Comparison of ENCODE assay signal across 8 cellular contexts in genomic region chr18:77055429-77056310, GRCh38.
A peak's percentile ranks its signal among the peaks of the same experiment; 100 is the strongest.
DNase-seq lines count a peak whose midpoint lies in the region; ATAC-seq and TF ChIP-seq lines count a peak whose summit lies in the region.

No MANE protein-coding gene starts in this region.

- POLR2A ChIA-PET in naive thymus-derived CD8-positive, alpha-beta T cell (lab: Charles Lee), result interaction anchor here (0.6 to 3.4 kb wide), 14 partner anchors 7 to 235 kb away, joined by 3 to 21 read pairs (median 5); partner anchors contain the start of gene MBP

- DNase-seq in CD1c-positive myeloid dendritic cell (ENCODE audit: extremely low spot score) (peak; percentile 63), KBM-7 (peak; percentile 33), choroid plexus epithelial cell (ENCODE audit: low read depth) (peak; percentile 40), HT-29 (ENCODE audit: low spot score) (no peak), NCI-H82 (lab: John Stamatoyannopoulos, UW) (no peak), epidermal melanocyte (ENCODE audit: insufficient read length, low spot score) (no peak), activated gamma-delta T cell (lab: John Stamatoyannopoulos, UW) (no peak)
- peak in 1 of 10 donors; percentile 36 for DNase-seq in naive thymus-derived CD8-positive, alpha-beta T cell

- H3K27me3 Mint-ChIP-seq in naive thymus-derived CD8-positive, alpha-beta T cell, result no peaks in the 10 kb centered on the region

- peak; percentile 6 to 17 for ATAC-seq in naive thymus-derived CD8-positive, alpha-beta T cell

- H3K4me3 ChIP-seq in choroid plexus epithelial cell (ENCODE audit: low read depth, low read length), result no peak overlapping the region

- no peak for TF ChIP-seq CTCF in choroid plexus epithelial cell (conservative IDR thresholded peaks at IDR 0.05; ENCODE audit: low read depth, low read length)

- peaks cover 0 to 13% (median 1%) of the 10 kb centered on the region in 3 donors for H3K36me3 Mint-ChIP-seq in naive thymus-derived CD8-positive, alpha-beta T cell

- H3K9me3 Mint-ChIP-seq in naive thymus-derived CD8-positive, alpha-beta T cell, result no peaks in the 10 kb centered on the region

- peak overlapping the region; percentile 59 to 90 (median 76) for H3K4me3 Mint-ChIP-seq in naive thymus-derived CD8-positive, alpha-beta T cell

- H3K4me1 Mint-ChIP-seq in naive thymus-derived CD8-positive, alpha-beta T cell, result peaks cover 37 to 83% (median 78%) of the 10 kb centered on the region in 4 donors

- H3K27ac Mint-ChIP-seq in naive thymus-derived CD8-positive, alpha-beta T cell, result peak overlapping the region; percentile 87 to 100 (median 96)

- in situ Hi-C loops in KBM-7 (cut with MboI; ENCODE audit: low pct_unique_long_range_greater_than_20kb, low sequenced_read_pairs), result no loop called here

Comparison
In these comparisons a context has a peak if more than half of its experiments do, and no peak if none do; other contexts are left out.
1. DNase-seq: peak in CD1c-positive myeloid dendritic cell (single experiment), KBM-7 (single experiment) and choroid plexus epithelial cell (single experiment); none in HT-29 (single experiment), NCI-H82 (single experiment), epidermal melanocyte (single experiment) and activated gamma-delta T cell (single experiment).